Comparison of ENCODE assay signal across 8 cellular contexts in genomic region chr1:169795687-169796086, GRCh38. TPM values are rescaled to one million over a fixed set of nuclear protein-coding genes. Genes with fewer than 3 reads are reported as not detected.
DNase-seq lines count a peak whose midpoint lies in the region; ATAC-seq and TF ChIP-seq lines count a peak whose summit lies in the region.

No MANE protein-coding gene starts in this region.

- H3K9me3 ChIP-seq in heart right ventricle (no peaks in the 10 kb centered on the region), left lung (no peaks in the 10 kb centered on the region), upper lobe of right lung (no peaks in the 10 kb centered on the region)

- ATAC-seq in heart right ventricle (no peak), left ventricle myocardium superior (no peak), left lung (no peak), upper lobe of right lung (no peak)
- ATAC-seq in activated T-helper 17 cell treated with anti-CD3 and anti-CD28 coated beads, Interleukin-2, amount 50 U/mL, for 72 hours (replicated peaks), result no peak

- H3K27ac ChIP-seq in heart right ventricle (peak overlapping the region in 1 of 10 donors; percentile 97), left lung (peak overlapping the region in 1 of 2 donors; percentile 87), upper lobe of right lung (no peak overlapping the region)

- H3K27ac Mint-ChIP-seq in activated T-helper 17 cell treated with anti-CD3 and anti-CD28 coated beads, Interleukin-2, amount 50 U/mL, for 72 hours, result peak overlapping the region; percentile 94

- peak overlapping the region; percentile 95 for H3K4me3 Mint-ChIP-seq in activated T-helper 17 cell treated with anti-CD3 and anti-CD28 coated beads, Interleukin-2, amount 50 U/mL, for 72 hours

- DNase-seq in heart right ventricle, result no peak
- DNase-seq in left ventricle myocardium superior, result no peak
- DNase-seq in left lung, result no peak
- no peak for DNase-seq in upper lobe of right lung
- no peak for DNase-seq in hepatic stellate cell (ENCODE audit: low spot score)
- no peak for DNase-seq in GM10266 (ENCODE audit: extremely low spot score)
- DNase-seq in NCI-H510A (lab: John Stamatoyannopoulos, UW), result no peak

- WGBS in heart right ventricle, 2 donors, result 11 to 17% methylated on average over 5 of the region's 5 CpGs

- no peaks in the 10 kb centered on the region for H3K9me3 Mint-ChIP-seq in activated T-helper 17 cell treated with anti-CD3 and anti-CD28 coated beads, Interleukin-2, amount 50 U/mL, for 72 hours

- H3K4me1 ChIP-seq in heart right ventricle (peaks cover 0 to 21% (median 16%) of the 10 kb centered on the region in 9 donors), left lung (peaks cover 6 to 23% of the 10 kb centered on the region in 2 donors), upper lobe of right lung (peaks cover 5% of the 10 kb centered on the region)

- H3K4me1 Mint-ChIP-seq in activated T-helper 17 cell treated with anti-CD3 and anti-CD28 coated beads, Interleukin-2, amount 50 U/mL, for 72 hours, result peaks cover 19% of the 10 kb centered on the region

- peaks cover 0 to 16% (median 0%) of the 10 kb centered on the region in 9 donors for H3K36me3 ChIP-seq in heart right ventricle
- no peaks in the 10 kb centered on the region for H3K36me3 ChIP-seq in left lung
- H3K36me3 ChIP-seq in upper lobe of right lung, result peaks cover 9% of the 10 kb centered on the region

- H3K4me3 ChIP-seq in heart right ventricle (peak overlapping the region in 8 of 10 donors; percentile 62 to 82 (median 68)), left lung (peak overlapping the region; percentile 63 to 68), upper lobe of right lung (peak overlapping the region; percentile 70)

- intact Hi-C loops in heart right ventricle (cut with DNase I) (loop anchor here in 2 of 10 donors (2.0 to 10.0 kb wide), 2 partner anchors 61 to 97 kb away; partner anchors contain the start of genes SCYL3 (in 1 of the 2) and SELE (in 1 of the 2)), left ventricle myocardium superior (cut with micrococcal nuclease) (no loop called here), left lung (cut with DNase I) (no loop called here), upper lobe of right lung (cut with DNase I) (no loop called here)

- peaks cover 43% of the 10 kb centered on the region for H3K36me3 Mint-ChIP-seq in activated T-helper 17 cell treated with anti-CD3 and anti-CD28 coated beads, Interleukin-2, amount 50 U/mL, for 72 hours (ENCODE audit: low read depth)

- H3K27me3 Mint-ChIP-seq in activated T-helper 17 cell treated with anti-CD3 and anti-CD28 coated beads, Interleukin-2, amount 50 U/mL, for 72 hours, result no peaks in the 10 kb centered on the region

- TF ChIP-seq CTCF in heart right ventricle (IDR thresholded peaks at IDR 0.05) (no peak), left lung (IDR thresholded peaks at IDR 0.05) (no peak), upper lobe of right lung (IDR thresholded peaks at IDR 0.05) (no peak), GM10266 (IDR thresholded peaks at IDR 0.05; ENCODE audit: control insufficient read depth, insufficient read depth, low read depth, missing control alignments) (no peak)

- no peaks in the 10 kb centered on the region for H3K27me3 ChIP-seq in heart right ventricle
- H3K27me3 ChIP-seq in left lung, result no peaks in the 10 kb centered on the region
- no peaks in the 10 kb centered on the region for H3K27me3 ChIP-seq in upper lobe of right lung

RNA-seq across cellular contexts. Expression of gene METTL18, which starts 1.0 kb away (rescaled TPM):
- total RNA-seq in heart right ventricle, result 1 to 10 TPM; 2.2 to 6.6 (median 5.6) TPM
- polyA plus RNA-seq in heart right ventricle, result 1 to 10 TPM; 4.4 to 6.6 TPM
- 5.7 TPM for total RNA-seq in left ventricle myocardium superior
- total RNA-seq in activated T-helper 17 cell treated with anti-CD3 and anti-CD28 coated beads, Interleukin-2, amount 50 U/mL, for 72 hours, result 10 to 100 TPM in 1 of 2 donors, 1 to 10 TPM in 1; 8.3 to 10.4 TPM
- 1 to 10 TPM; 4.8 to 5.4 TPM for total RNA-seq in left lung
- total RNA-seq in upper lobe of right lung, result 6.1 TPM
